18 cellular contexts compared by ENCODE assay signal in the genomic region with DNA sequence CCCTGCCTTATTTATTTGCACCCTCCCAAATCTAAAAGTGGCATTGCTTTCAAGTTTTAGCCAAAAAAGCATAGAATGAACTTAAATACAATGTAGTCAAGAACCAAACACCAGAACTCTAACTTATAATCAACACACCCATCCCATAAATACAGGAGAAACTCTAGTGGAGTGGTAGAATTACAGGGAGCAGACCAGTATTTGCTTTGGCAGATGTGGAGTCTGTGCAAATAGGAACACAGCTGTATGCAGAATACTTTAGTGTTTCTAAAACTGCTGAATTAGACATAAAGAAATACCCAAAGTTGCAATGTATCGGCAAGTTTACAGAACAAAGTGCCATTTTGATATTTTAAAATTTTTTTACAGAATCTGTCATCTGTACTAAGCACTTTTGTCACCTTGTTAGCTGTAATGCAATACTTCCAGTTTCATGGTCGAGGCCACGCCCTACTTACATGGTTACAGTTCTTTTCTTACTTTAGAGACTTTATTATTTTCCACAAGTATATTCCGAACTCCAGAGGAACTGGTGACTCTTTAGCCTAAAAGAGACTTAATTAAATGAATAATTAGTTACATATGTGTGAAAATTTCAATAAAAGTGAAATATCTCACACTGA. TPM values are rescaled to one million over a fixed set of nuclear protein-coding genes. Genes with fewer than 3 reads are reported as not detected.
DNase-seq lines count a peak whose midpoint lies in the region; ATAC-seq, FAIRE-seq and TF ChIP-seq lines count a peak whose summit lies in the region.
"Had no signal": no experiment of that assay in that cellular context is flagged by ENCODE, and none has a peak within 500 bp of the region (broad histone marks: within the 10 kb centered on the region; RNA-seq: fewer than 3 reads in every experiment).

No MANE protein-coding gene starts in this region.

- H3K27ac ChIP-seq in A549 (peak overlapping the region; percentile 88 to 96), OCI-LY3 (ENCODE audit: low read length) (no peak overlapping the region), vagina (no peak overlapping the region)

- no peaks in the 10 kb centered on the region for H3K79me2 ChIP-seq in OCI-LY3 (ENCODE audit: low read length)

- POLR2A ChIA-PET in A549 (lab: Yijun Ruan, JAX), result interaction anchor here (0.7 to 3.4 kb wide), 3 partner anchors 24 to 807 kb away, joined by 3 to 22 read pairs (median 3); partner anchors contain the start of gene COL5A2

- H3K4me2 ChIP-seq in A549 (peak overlapping the region; percentile 80), OCI-LY3 (ENCODE audit: low read length) (peak overlapping the region; percentile 65)

- H4K20me1 ChIP-seq in OCI-LY3 (ENCODE audit: insufficient read depth, low read length), result no peaks in the 10 kb centered on the region

- H3K4me3 ChIP-seq in A549, result peak overlapping the region; percentile 51
- peak overlapping the region; percentile 82 for H3K4me3 ChIP-seq in OCI-LY3 (ENCODE audit: low read length)
- H3K4me3 ChIP-seq in fibroblast of villous mesenchyme (ENCODE audit: low read depth, low read length), result peak overlapping the region; percentile 22
- peak overlapping the region in 1 of 2 donors; percentile 31 for H3K4me3 ChIP-seq in vagina

- DNase-seq in A549 (ENCODE audit: low read depth in 1 of 2, low spot score in 1 of 2) (peak in 1 of 2 experiments; percentile 59), fibroblast of villous mesenchyme (ENCODE audit: low read depth) (peak; percentile 10), OCI-M2 (lab: John Stamatoyannopoulos, UW; ENCODE audit: unreplicated experiment) (no peak), vagina (ENCODE audit: extremely low spot score in 2 of 2) (no peak), erythroblast (lab: John Stamatoyannopoulos, UW) (no peak)
- DNase-seq: activated CD4-positive, alpha-beta T cell treated with anti-CD3 and anti-CD28 coated beads, Interleukin-2, amount 50 U/mL, for 48 hours; activated gamma-delta T cell treated with Interleukin-2 at 50 U/mL for 16 hours; CD8-positive, alpha-beta memory T cell; central memory CD4-positive, alpha-beta T cell; H9; NCI-H1930; NCI-H526; T-helper 2 cell had no signal

- WGBS in A549 (ENCODE audit: missing lambda C conversion rate), result 2% methylated on average over 4 of the region's 4 CpGs

- H3K4me1 ChIP-seq in A549 (peaks cover 60% of the 10 kb centered on the region), OCI-LY3 (ENCODE audit: low read length) (peaks cover 21% of the 10 kb centered on the region), vagina (no peaks in the 10 kb centered on the region)

- TF ChIP-seq POLR2A in A549 (IDR thresholded peaks at IDR 0.05; ENCODE audit: low read length) (no peak), vagina (IDR thresholded peaks at IDR 0.05) (no peak), erythroblast (IDR thresholded peaks at IDR 0.05; ENCODE audit: low read length) (no peak)

- H3K9me3 ChIP-seq in A549, result no peaks in the 10 kb centered on the region
- no peaks in the 10 kb centered on the region for H3K9me3 ChIP-seq in OCI-LY3 (ENCODE audit: insufficient read depth, low read length)
- H3K9me3 ChIP-seq in vagina, result no peaks in the 10 kb centered on the region

- intact Hi-C loops in vagina (cut with DNase I), result no loop called here

- H3K36me3 ChIP-seq in OCI-LY3 (replicated peaks; ENCODE audit: low read depth, low read length), result no peaks in the 10 kb centered on the region
- H3K36me3 ChIP-seq in vagina, result no peaks in the 10 kb centered on the region

- no peak for FAIRE-seq in A549 (lab: Jason Lieb, UNC)

- H3K9ac ChIP-seq in OCI-LY3 (ENCODE audit: low read length), result peak overlapping the region; percentile 71

- H2AFZ ChIP-seq in OCI-LY3 (ENCODE audit: low read depth, low read length), result peak overlapping the region; percentile 100

- peak; percentile 70 to 80; a peak in 4 of 6 replicates for ATAC-seq in A549
- peak; percentile 64 for ATAC-seq in GM21717 (IDR thresholded peaks at IDR 0.05; ENCODE audit: unreplicated experiment)
- no peak for ATAC-seq in HG02610 (IDR thresholded peaks at IDR 0.05; ENCODE audit: unreplicated experiment)
- ATAC-seq: left lobe of liver, WTC11 had no signal

- TF ChIP-seq EP300 in A549 (IDR thresholded peaks at IDR 0.05), result no peak

- H3K27me3 ChIP-seq in OCI-LY3 (ENCODE audit: low read depth, low read length) (no peaks in the 10 kb centered on the region), vagina (no peaks in the 10 kb centered on the region)

- CTCF ChIA-PET in A549 (lab: Yijun Ruan, JAX), result interaction anchor here (0.7 to 2.3 kb wide), 9 partner anchors 10 to 88 kb away, joined by 3 to 9 read pairs (median 4); partner anchors contain the start of gene COL5A2

- TF ChIP-seq RAD21 in A549 (conservative IDR thresholded peaks at IDR 0.05 in 1 of 2, IDR thresholded peaks at IDR 0.05 in 1 of 2), result no peak

- no peak for TF ChIP-seq CTCF in A549 (IDR thresholded peaks at IDR 0.05)
- TF ChIP-seq CTCF in OCI-LY3 (IDR thresholded peaks at IDR 0.05; ENCODE audit: low read depth, low read length), result no peak
- TF ChIP-seq CTCF in fibroblast of villous mesenchyme (IDR thresholded peaks at IDR 0.05; ENCODE audit: insufficient read depth, low read depth, low read length), result no peak
- no peak for TF ChIP-seq CTCF in vagina (IDR thresholded peaks at IDR 0.05)

TF ChIP-seq in A549, 52 proteins besides CTCF, POLR2A, EP300 and RAD21:
- TF ChIP-seq FOXS1 (CRISPR knock-in tag; IDR thresholded peaks at IDR 0.05), result no peak
- no peak for TF ChIP-seq RCOR1 (IDR thresholded peaks at IDR 0.05; ENCODE audit: low read depth, low read length)
- no peak for TF ChIP-seq E2F6 (IDR thresholded peaks at IDR 0.05; ENCODE audit: borderline replicate concordance, low read depth)
- no peak for TF ChIP-seq JUN (IDR thresholded peaks at IDR 0.05)
- TF ChIP-seq MAFK (IDR thresholded peaks at IDR 0.05; ENCODE audit: partially characterized antibody), result peak; percentile 20
- TF ChIP-seq FOSB (CRISPR knock-in tag; IDR thresholded peaks at IDR 0.05), result no peak
- TF ChIP-seq, protein P1, sequence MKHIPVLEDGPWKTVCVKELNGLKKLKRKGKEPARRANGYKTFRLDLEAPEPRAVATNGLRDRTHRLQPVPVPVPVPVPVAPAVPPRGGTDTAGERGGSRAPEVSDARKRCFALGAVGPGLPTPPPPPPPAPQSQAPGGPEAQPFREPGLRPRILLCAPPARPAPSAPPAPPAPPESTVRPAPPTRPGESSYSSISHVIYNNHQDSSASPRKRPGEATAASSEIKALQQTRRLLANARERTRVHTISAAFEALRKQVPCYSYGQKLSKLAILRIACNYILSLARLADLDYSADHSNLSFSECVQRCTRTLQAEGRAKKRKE (CRISPR knock-in tag; IDR thresholded peaks at IDR 0.05; ENCODE audit: low read depth), result no peak
- TF ChIP-seq, protein P2, sequence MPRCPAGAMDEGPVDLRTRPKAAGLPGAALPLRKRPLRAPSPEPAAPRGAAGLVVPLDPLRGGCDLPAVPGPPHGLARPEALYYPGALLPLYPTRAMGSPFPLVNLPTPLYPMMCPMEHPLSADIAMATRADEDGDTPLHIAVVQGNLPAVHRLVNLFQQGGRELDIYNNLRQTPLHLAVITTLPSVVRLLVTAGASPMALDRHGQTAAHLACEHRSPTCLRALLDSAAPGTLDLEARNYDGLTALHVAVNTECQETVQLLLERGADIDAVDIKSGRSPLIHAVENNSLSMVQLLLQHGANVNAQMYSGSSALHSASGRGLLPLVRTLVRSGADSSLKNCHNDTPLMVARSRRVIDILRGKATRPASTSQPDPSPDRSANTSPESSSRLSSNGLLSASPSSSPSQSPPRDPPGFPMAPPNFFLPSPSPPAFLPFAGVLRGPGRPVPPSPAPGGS (IDR thresholded peaks at IDR 0.05), result no peak
- TF ChIP-seq, protein P3, sequence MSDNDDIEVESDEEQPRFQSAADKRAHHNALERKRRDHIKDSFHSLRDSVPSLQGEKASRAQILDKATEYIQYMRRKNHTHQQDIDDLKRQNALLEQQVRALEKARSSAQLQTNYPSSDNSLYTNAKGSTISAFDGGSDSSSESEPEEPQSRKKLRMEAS (IDR thresholded peaks at IDR 0.05), result 0 out of 2 replicates have a peak, but pooled peaks have one; percentile 19
- TF ChIP-seq RNF2 (IDR thresholded peaks at IDR 0.05; ENCODE audit: borderline replicate concordance, low read depth), result no peak
- TF ChIP-seq, protein P4, sequence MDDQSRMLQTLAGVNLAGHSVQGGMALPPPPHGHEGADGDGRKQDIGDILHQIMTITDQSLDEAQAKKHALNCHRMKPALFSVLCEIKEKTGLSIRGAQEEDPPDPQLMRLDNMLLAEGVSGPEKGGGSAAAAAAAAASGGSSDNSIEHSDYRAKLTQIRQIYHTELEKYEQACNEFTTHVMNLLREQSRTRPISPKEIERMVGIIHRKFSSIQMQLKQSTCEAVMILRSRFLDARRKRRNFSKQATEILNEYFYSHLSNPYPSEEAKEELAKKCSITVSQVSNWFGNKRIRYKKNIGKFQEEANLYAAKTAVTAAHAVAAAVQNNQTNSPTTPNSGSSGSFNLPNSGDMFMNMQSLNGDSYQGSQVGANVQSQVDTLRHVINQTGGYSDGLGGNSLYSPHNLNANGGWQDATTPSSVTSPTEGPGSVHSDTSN (IDR thresholded peaks at IDR 0.05), result no peak
- TF ChIP-seq POLR2AphosphoS2 (conservative IDR thresholded peaks at IDR 0.05; ENCODE audit: low read length), result no peak
- no peak for TF ChIP-seq ZC3H11A (IDR thresholded peaks at IDR 0.05)

RNA-seq across cellular contexts. Expression of gene COL5A2, which starts 23.7 kb away (rescaled TPM):
- polyA plus RNA-seq in A549 (2011; rRNA removed), result 215 and 244 TPM in 2 replicates
- 66.7 and 70.8 TPM in 2 replicates for polyA plus RNA-seq in A549 (2012; cell fraction: cytosol; rRNA removed)
- polyA plus RNA-seq in A549 (2012; cell fraction: nucleus; rRNA removed), result 138 and 156 TPM in 2 replicates
- polyA plus RNA-seq in A549 (2017; fragmentation: RNase III; extraction: RNeasy Plus Mini Kit Qiagen cat#74134 plus additional on column Dnase treatment), result 114 to 156 TPM (median 152 TPM) in 3 replicates
- 199 and 285 TPM in 2 replicates for polyA minus RNA-seq in A549 (2011; rRNA and poly(A)+ RNA removed)
- total RNA-seq in fibroblast of villous mesenchyme, result 693 and 717 TPM in 2 replicates
- total RNA-seq in vagina, result 33.1 TPM
- polyA plus RNA-seq: CD8-positive, alpha-beta memory T cell had no signal

Comparison
In these comparisons a context has a peak if more than half of its experiments do, and no peak if none do; other contexts are left out.
1. H3K27ac ChIP-seq: peak in A549 (2 of 2); none in OCI-LY3 (single experiment) and vagina (single experiment).
2. RNA of gene COL5A2, which starts 23.7 kb away (total RNA-seq): 693 to 717 TPM in fibroblast of villous mesenchyme; 33.1 TPM in vagina (single experiment); every median in the first group is over 10 times any median in the second.